ENCODE assay signal across 16 cellular contexts in genomic region chr1:201116091-201116490, GRCh38. TPM values are rescaled to one million over a fixed set of nuclear protein-coding genes. Genes with fewer than 3 reads are reported as not detected.
"Had no signal": no experiment of that assay in that cellular context is flagged by ENCODE, and none has a peak within 500 bp of the region (broad histone marks: within the 10 kb centered on the region; RNA-seq: fewer than 3 reads in every experiment).

No MANE protein-coding gene starts in this region.

- H3K36me3 ChIP-seq: left lung, neutrophil, transverse colon had no signal

- H3K9me3 ChIP-seq: left lung, neutrophil, transverse colon had no signal

- DNase-seq: activated CD4-positive, alpha-beta T cell treated with anti-CD3 and anti-CD28 coated beads for 1 hour; activated CD4-positive, alpha-beta T cell treated with anti-CD3 and anti-CD28 coated beads, Interleukin-2, amount 50 U/mL, for 48 hours; activated CD8-positive, alpha-beta memory T cell treated with anti-CD3 and anti-CD28 coated beads, Interleukin-2, amount 50 U/mL, for 4 hours; central memory CD4-positive, alpha-beta T cell; cortex of kidney; effector CD8-positive, alpha-beta T cell; foreskin melanocyte; head of caudate nucleus; islet precursor cell; left lung; transverse colon had no signal

- H3K4me3 Mint-ChIP-seq: memory B cell had no signal

- H3K27ac ChIP-seq: left lung, neutrophil, skin epidermis, transverse colon had no signal

- H3K36me3 Mint-ChIP-seq: memory B cell had no signal

- ATAC-seq: left lung had no signal

- H3K9me3 Mint-ChIP-seq: memory B cell had no signal

- H3K4me3 ChIP-seq: left lung, skin epidermis, transverse colon had no signal

- H3K27ac Mint-ChIP-seq: memory B cell had no signal

RNA-seq across cellular contexts. Expression of gene CACNA1S, which starts 3.9 kb away (rescaled TPM):
- total RNA-seq: subcutaneous adipose tissue; T-helper 2 cell treated with Interferon-gamma antibody and Interleukin-4, amounts not matched to agents 100 ng/mL and 5 ng/mL, for 36 hours; transverse colon had no signal

RNA-seq across cellular contexts. Expression of gene ASCL5, which starts 10.9 kb away (rescaled TPM):
- total RNA-seq: subcutaneous adipose tissue; T-helper 2 cell treated with Interferon-gamma antibody and Interleukin-4, amounts not matched to agents 100 ng/mL and 5 ng/mL, for 36 hours; transverse colon had no signal
